In the genomic region with DNA sequence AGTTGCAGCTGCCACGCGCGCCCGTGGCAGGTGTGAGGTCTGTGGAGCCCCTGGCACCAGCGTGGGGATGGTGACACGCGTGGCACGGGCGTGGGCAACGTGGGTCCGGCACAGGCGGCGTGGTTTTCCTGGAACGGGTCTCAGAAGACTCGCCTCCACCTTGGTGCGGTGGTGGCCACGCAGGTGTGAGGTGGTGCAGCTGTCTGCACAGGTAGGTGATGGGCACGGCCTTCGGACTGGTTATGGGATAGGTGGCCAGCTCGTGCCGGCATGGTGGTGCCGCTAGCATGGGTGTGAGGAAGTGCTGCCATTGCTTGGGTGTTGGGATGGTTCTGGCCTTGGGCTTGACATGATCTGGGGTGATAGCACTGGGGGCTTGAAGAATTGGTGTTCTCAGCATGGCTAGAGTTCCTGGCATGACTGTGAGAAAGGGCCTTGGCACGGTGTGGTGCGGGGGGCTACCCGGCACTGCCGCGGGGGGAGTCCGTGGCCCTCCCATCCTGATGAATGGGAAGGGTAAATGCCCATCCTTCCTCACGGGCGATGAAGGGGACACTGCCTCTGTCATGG, we compare ENCODE assay signal across 8 cellular contexts. TPM values are rescaled to one million over a fixed set of nuclear protein-coding genes. Genes with fewer than 3 reads are reported as not detected.
DNase-seq lines count a peak whose midpoint lies in the region; ATAC-seq, FAIRE-seq and TF ChIP-seq lines count a peak whose summit lies in the region.

No MANE protein-coding gene starts in this region.

- TF ChIP-seq RAD21 in HepG2 (CRISPR knock-in tag; IDR thresholded peaks at IDR 0.05), result no peak

- no peak for TF ChIP-seq EP300 in HepG2 (IDR thresholded peaks at IDR 0.05; ENCODE audit: low read depth in 2 of 2, low read length in 2 of 2)
- no peak for TF ChIP-seq EP300 in HepG2 (CRISPR knock-in tag; IDR thresholded peaks at IDR 0.05; ENCODE audit: borderline replicate concordance)

- no peaks in the 10 kb centered on the region for H3K36me3 Mint-ChIP-seq in activated CD4-positive, alpha-beta T cell treated with anti-CD3 and anti-CD28 coated beads, Interleukin-2, amount 10 ng/mL, durations not matched to agents 24 days and 14 days (ENCODE audit: low read depth)

- peak; percentile 58 for DNase-seq in activated CD4-positive, alpha-beta T cell treated with anti-CD3 and anti-CD28 coated beads, Interleukin-2, amount 10 ng/mL, durations not matched to agents 24 days and 14 days
- no peak for DNase-seq in activated CD4-positive, alpha-beta T cell treated with anti-CD3 and anti-CD28 coated beads, Interleukin-2, amount 50 U/mL, for 4 hours
- DNase-seq in astrocyte of the cerebellum (ENCODE audit: low read depth) (no peak), HepG2 (ENCODE audit: low spot score) (no peak), testis (no peak), glomerular visceral epithelial cell (ENCODE audit: extremely low spot score) (no peak), H54 (ENCODE audit: insufficient read length, low spot score) (no peak)

- in situ Hi-C loops in astrocyte of the cerebellum (cut with HindIII; ENCODE audit: low sequenced_read_pairs), result loop anchor here (5.0 kb wide), 1 partner anchor 33 kb away; no protein-coding TSS in a partner anchor
- in situ Hi-C loops in HepG2 (cut with HindIII; ENCODE audit: extremely low pct_ligation_motif_present, low pct_unique_long_range_greater_than_20kb), result loop anchor here (5.0 kb wide), 1 partner anchor 52 kb away; no protein-coding TSS in a partner anchor

- no peaks in the 10 kb centered on the region; a peak in 1 of 5 replicates for H3K27me3 ChIP-seq in HepG2 (ENCODE audit: control insufficient read depth in 1 of 2, insufficient read depth in 2 of 2, low read length in 2 of 2)
- no peaks in the 10 kb centered on the region for H3K27me3 ChIP-seq in testis

- peaks cover 42% of the 10 kb centered on the region for H3K79me2 ChIP-seq in HepG2 (ENCODE audit: insufficient read depth, low read length)

- no peak for ATAC-seq in HepG2
- no peak for ATAC-seq in HG03354 (IDR thresholded peaks at IDR 0.05; ENCODE audit: poor library complexity, severe bottlenecking, unreplicated experiment)

- H3K4me1 ChIP-seq in HepG2 (ENCODE audit: insufficient read depth, low read length) (peaks cover 67% of the 10 kb centered on the region), testis (peaks cover 36% of the 10 kb centered on the region)

- POLR2A ChIA-PET in HepG2 (lab: Yijun Ruan, JAX), result interaction anchor here (0.9 to 4.0 kb wide), 7 partner anchors 9 to 252 kb away, joined by 3 to 42 read pairs (median 5); no protein-coding TSS in a partner anchor

- H3K27me3 Mint-ChIP-seq in activated CD4-positive, alpha-beta T cell treated with anti-CD3 and anti-CD28 coated beads, Interleukin-2, amount 10 ng/mL, durations not matched to agents 24 days and 14 days, result peaks cover 29% of the 10 kb centered on the region

- H3K9me3 ChIP-seq in HepG2 (ENCODE audit: low read length), result no peaks in the 10 kb centered on the region
- H3K9me3 ChIP-seq in testis, result no peaks in the 10 kb centered on the region

- WGBS in HepG2 (ENCODE audit: low lambda C conversion rate), result 69% methylated on average over 10 of the region's 30 CpGs
- WGBS in testis, 2 donors, result 44 to 60% methylated on average over 11 to 27 of the region's 30 CpGs

- H3K4me2 ChIP-seq in HepG2 (ENCODE audit: low read depth, low read length), result peak overlapping the region; percentile 100

- H2AFZ ChIP-seq in HepG2 (ENCODE audit: low read length), result no peak overlapping the region

- no peak for TF ChIP-seq CTCF in astrocyte of the cerebellum (IDR thresholded peaks at IDR 0.05; ENCODE audit: low read depth, low read length, missing control alignments)
- no peak for TF ChIP-seq CTCF in HepG2 (CRISPR knock-in tag; IDR thresholded peaks at IDR 0.05)
- TF ChIP-seq CTCF in testis (IDR thresholded peaks at IDR 0.05), result no peak

- intact Hi-C loops in activated CD4-positive, alpha-beta T cell treated with anti-CD3 and anti-CD28 coated beads, Interleukin-2, amount 10 ng/mL, durations not matched to agents 24 days and 14 days (cut with micrococcal nuclease), result loop anchor here (1.0 kb wide), 1 partner anchor 53 kb away; no protein-coding TSS in a partner anchor
- intact Hi-C loops in HepG2 (cut with micrococcal nuclease; ENCODE audit: unreplicated experiment) (no loop called here), testis (cut with DNase I; ENCODE audit: low total_unique reads) (loop anchor here (5.0 kb wide), 1 partner anchor 52 kb away; no protein-coding TSS in a partner anchor)

- H3K9me3 Mint-ChIP-seq in activated CD4-positive, alpha-beta T cell treated with anti-CD3 and anti-CD28 coated beads, Interleukin-2, amount 10 ng/mL, durations not matched to agents 24 days and 14 days, result no peaks in the 10 kb centered on the region

- H3K36me3 ChIP-seq in HepG2 (replicated peaks in 1 of 2; ENCODE audit: control insufficient read depth in 1 of 2, insufficient read depth in 2 of 2, low read length in 2 of 2) (no peaks in the 10 kb centered on the region), testis (ENCODE audit: low read depth, missing control alignments) (no peaks in the 10 kb centered on the region)

- peak overlapping the region; percentile 75 for H3K4me3 Mint-ChIP-seq in activated CD4-positive, alpha-beta T cell treated with anti-CD3 and anti-CD28 coated beads, Interleukin-2, amount 10 ng/mL, durations not matched to agents 24 days and 14 days

- H3K4me3 ChIP-seq in astrocyte of the cerebellum (ENCODE audit: low read depth, low read length) (peak overlapping the region; percentile 42), HepG2 (replicated peaks in 1 of 3; ENCODE audit: insufficient read depth in 1 of 3, low read depth in 2 of 3, low read length in 3 of 3) (peak overlapping the region; percentile 53 to 79 (median 74); a peak in 5 of 6 replicates), testis (peak overlapping the region; percentile 53 to 62)

- H4K20me1 ChIP-seq in HepG2 (ENCODE audit: insufficient read depth, low read length), result no peaks in the 10 kb centered on the region

- FAIRE-seq in HepG2 (lab: Jason Lieb, UNC) (no peak), H54 (lab: Jason Lieb, UNC) (no peak)

- TF ChIP-seq POLR2A in HepG2 (IDR thresholded peaks at IDR 0.05; ENCODE audit: insufficient read depth in 1 of 2, low read depth in 2 of 2, low read length in 2 of 2) (no peak), testis (IDR thresholded peaks at IDR 0.05) (no peak), H54 (IDR thresholded peaks at IDR 0.05; ENCODE audit: low read depth, low read length) (no peak; the same call in 1 of the 2 replicates)

- H3K27ac ChIP-seq in HepG2 (ENCODE audit: extremely low read length, insufficient read depth, low read length) (no peak overlapping the region), testis (no peak overlapping the region)

- H3K27ac Mint-ChIP-seq in activated CD4-positive, alpha-beta T cell treated with anti-CD3 and anti-CD28 coated beads, Interleukin-2, amount 10 ng/mL, durations not matched to agents 24 days and 14 days, result peak overlapping the region; percentile 9

- peaks cover 5% of the 10 kb centered on the region for H3K4me1 Mint-ChIP-seq in activated CD4-positive, alpha-beta T cell treated with anti-CD3 and anti-CD28 coated beads, Interleukin-2, amount 10 ng/mL, durations not matched to agents 24 days and 14 days

- CTCF ChIA-PET in HepG2 (lab: Yijun Ruan, JAX; ENCODE audit: low intra/inter-chr PET ratio, low total read pairs), result interaction anchor here (0.7 to 1.6 kb wide), 3 partner anchors 9 to 53 kb away, joined by 3 to 8 read pairs (median 4); no protein-coding TSS in a partner anchor

- BruUV-seq in HepG2 (replicated peaks; lab: Mats Ljungman, UMichigan), result no TSS peak

- peak overlapping the region; percentile 47; the same call in 1 of the 2 replicates for H3K9ac ChIP-seq in HepG2 (ENCODE audit: insufficient read depth, low read depth, low read length)

TF ChIP-seq in HepG2, 621 proteins besides CTCF, POLR2A, EP300 and RAD21 (continues in another document):
- peak; percentile 81 for TF ChIP-seq ZNF644 (CRISPR knock-in tag; IDR thresholded peaks at IDR 0.05; ENCODE audit: low read depth)
- TF ChIP-seq ZNF746 (CRISPR knock-in tag; IDR thresholded peaks at IDR 0.05), result 0 out of 2 replicates have a peak, but pooled peaks have one; percentile 18

RNA-seq across cellular contexts. Expression of a gene that starts 0.5 kb away (rescaled TPM):
- 0.09 and 0.14 TPM in 2 replicates for total RNA-seq in activated CD4-positive, alpha-beta T cell treated with anti-CD3 and anti-CD28 coated beads, Interleukin-2, amount 10 ng/mL, durations not matched to agents 24 days and 14 days
- total RNA-seq in HepG2 (2016; rRNA removed; fragmentation: Illumina TruSeq; extraction: Trizol) (2.3 and 3.9 TPM in 2 replicates), testis (1 to 10 TPM; 7.1 to 8.3 TPM)
- total RNA-seq in HepG2 (2016; cell fraction: cytosol; rRNA removed; fragmentation: Illumina TruSeq; extraction: Trizol; ENCODE audit: low read depth), result 0.61 and 0.88 TPM in 2 replicates
- 2.1 and 3.9 TPM in 2 replicates for total RNA-seq in HepG2 (2016; cell fraction: insoluble cytoplasmic fraction; rRNA removed; fragmentation: Illumina TruSeq; extraction: Trizol)
- total RNA-seq in HepG2 (2016; cell fraction: membrane; rRNA removed; fragmentation: Illumina TruSeq; extraction: Trizol), result 2.2 and 2.4 TPM in 2 replicates
- 4.9 and 6.5 TPM in 2 replicates for total RNA-seq in HepG2 (2016; cell fraction: nucleus; rRNA removed; fragmentation: Illumina TruSeq; extraction: Trizol)
- polyA plus RNA-seq in HepG2 (2011; rRNA removed) (2.6 and 3.3 TPM in 2 replicates), testis (ENCODE audit: insufficient read depth, low read depth, low replicate concordance) (5.1 TPM)
- polyA plus RNA-seq in HepG2 (2011; cell fraction: cytosol; rRNA removed), result 1.5 and 2.1 TPM in 2 replicates
- polyA plus RNA-seq in HepG2 (2011; cell fraction: nucleus; rRNA removed), result 12.4 and 14.2 TPM in 2 replicates
- polyA plus RNA-seq in HepG2 (2012), result 2.6 and 5.3 TPM in 2 replicates
- 0.45 and 0.67 TPM in 2 replicates for polyA plus RNA-seq in HepG2 (2016; cell fraction: cytosol; fragmentation: Illumina TruSeq; extraction: Trizol; ENCODE audit: low read depth)
- polyA plus RNA-seq in HepG2 (2016; cell fraction: insoluble cytoplasmic fraction; fragmentation: Illumina TruSeq; extraction: Trizol; ENCODE audit: low read depth), result 2.5 and 3.0 TPM in 2 replicates
- polyA plus RNA-seq in HepG2 (2016; cell fraction: membrane; fragmentation: Illumina TruSeq; extraction: Trizol; ENCODE audit: low read depth), result 1.5 and 1.9 TPM in 2 replicates
- 14.4 and 14.8 TPM in 2 replicates for polyA plus RNA-seq in HepG2 (2016; cell fraction: nucleus; fragmentation: Illumina TruSeq; extraction: Trizol; ENCODE audit: insufficient read depth, low read depth)
- 2.0 and 8.0 TPM in 2 replicates for polyA minus RNA-seq in HepG2 (2011; rRNA and poly(A)+ RNA removed; ENCODE audit: low replicate concordance)
- 2.2 and 3.0 TPM in 2 replicates for polyA minus RNA-seq in HepG2 (2011; cell fraction: cytosol; rRNA and poly(A)+ RNA removed)
- polyA minus RNA-seq in HepG2 (2011; cell fraction: nucleus; rRNA and poly(A)+ RNA removed), result 4.6 TPM in 2 replicates
